Comparison of ENCODE assay signal across 1 cellular context in the genomic region with DNA sequence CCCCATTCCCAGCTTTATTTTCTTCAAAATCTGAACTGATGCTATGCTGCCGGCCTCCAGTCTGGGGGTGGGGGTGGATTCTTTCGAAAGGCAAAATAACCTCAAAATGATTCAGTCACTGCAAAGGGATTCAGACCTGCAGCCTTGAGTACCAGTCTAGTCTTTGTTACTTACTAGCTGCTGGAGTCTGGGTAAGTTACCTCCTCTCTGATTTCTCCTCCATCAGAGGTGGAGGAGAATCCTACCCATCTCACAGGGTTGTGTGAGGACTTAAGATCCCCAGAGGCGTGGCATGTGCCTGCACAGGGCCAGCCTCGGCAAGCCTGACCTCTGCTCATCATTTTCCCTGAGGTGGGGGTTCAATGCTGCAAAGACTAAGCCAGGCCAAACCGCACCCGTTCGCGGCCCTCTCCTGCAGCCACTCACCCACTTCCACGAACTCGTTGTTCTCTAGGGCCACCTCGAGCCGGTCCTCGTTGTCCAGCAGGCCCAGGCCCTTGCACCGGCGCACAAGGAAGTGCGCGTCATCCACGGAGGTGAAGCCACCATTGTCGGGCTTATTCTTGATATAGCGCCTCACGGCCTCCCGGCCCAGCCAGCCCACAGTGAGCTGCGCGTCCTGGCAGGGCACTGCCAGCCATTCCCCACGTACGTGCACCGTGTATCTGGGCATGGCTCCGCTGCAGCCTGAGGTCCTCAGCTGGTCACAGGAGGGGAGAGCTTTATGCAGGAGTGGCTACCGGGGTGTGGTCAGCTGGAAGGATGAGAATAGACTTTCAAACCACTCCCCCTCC.
A peak's percentile ranks its signal among the peaks of the same experiment; 100 is the strongest.
TF ChIP-seq lines count a peak whose summit lies in the region.

No MANE protein-coding gene starts in this region.

TF ChIP-seq in HepG2, 621 proteins besides CTCF, POLR2A, EP300 and RAD21 (continued from another document and continues in another):
- TF ChIP-seq, protein P1, sequence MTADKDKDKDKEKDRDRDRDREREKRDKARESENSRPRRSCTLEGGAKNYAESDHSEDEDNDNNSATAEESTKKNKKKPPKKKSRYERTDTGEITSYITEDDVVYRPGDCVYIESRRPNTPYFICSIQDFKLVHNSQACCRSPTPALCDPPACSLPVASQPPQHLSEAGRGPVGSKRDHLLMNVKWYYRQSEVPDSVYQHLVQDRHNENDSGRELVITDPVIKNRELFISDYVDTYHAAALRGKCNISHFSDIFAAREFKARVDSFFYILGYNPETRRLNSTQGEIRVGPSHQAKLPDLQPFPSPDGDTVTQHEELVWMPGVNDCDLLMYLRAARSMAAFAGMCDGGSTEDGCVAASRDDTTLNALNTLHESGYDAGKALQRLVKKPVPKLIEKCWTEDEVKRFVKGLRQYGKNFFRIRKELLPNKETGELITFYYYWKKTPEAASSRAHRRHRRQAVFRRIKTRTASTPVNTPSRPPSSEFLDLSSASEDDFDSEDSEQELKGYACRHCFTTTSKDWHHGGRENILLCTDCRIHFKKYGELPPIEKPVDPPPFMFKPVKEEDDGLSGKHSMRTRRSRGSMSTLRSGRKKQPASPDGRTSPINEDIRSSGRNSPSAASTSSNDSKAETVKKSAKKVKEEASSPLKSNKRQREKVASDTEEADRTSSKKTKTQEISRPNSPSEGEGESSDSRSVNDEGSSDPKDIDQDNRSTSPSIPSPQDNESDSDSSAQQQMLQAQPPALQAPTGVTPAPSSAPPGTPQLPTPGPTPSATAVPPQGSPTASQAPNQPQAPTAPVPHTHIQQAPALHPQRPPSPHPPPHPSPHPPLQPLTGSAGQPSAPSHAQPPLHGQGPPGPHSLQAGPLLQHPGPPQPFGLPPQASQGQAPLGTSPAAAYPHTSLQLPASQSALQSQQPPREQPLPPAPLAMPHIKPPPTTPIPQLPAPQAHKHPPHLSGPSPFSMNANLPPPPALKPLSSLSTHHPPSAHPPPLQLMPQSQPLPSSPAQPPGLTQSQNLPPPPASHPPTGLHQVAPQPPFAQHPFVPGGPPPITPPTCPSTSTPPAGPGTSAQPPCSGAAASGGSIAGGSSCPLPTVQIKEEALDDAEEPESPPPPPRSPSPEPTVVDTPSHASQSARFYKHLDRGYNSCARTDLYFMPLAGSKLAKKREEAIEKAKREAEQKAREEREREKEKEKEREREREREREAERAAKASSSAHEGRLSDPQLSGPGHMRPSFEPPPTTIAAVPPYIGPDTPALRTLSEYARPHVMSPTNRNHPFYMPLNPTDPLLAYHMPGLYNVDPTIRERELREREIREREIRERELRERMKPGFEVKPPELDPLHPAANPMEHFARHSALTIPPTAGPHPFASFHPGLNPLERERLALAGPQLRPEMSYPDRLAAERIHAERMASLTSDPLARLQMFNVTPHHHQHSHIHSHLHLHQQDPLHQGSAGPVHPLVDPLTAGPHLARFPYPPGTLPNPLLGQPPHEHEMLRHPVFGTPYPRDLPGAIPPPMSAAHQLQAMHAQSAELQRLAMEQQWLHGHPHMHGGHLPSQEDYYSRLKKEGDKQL (CRISPR knock-in tag; IDR thresholded peaks at IDR 0.05; ENCODE audit: low read depth), result no peak
- TF ChIP-seq, protein P2, sequence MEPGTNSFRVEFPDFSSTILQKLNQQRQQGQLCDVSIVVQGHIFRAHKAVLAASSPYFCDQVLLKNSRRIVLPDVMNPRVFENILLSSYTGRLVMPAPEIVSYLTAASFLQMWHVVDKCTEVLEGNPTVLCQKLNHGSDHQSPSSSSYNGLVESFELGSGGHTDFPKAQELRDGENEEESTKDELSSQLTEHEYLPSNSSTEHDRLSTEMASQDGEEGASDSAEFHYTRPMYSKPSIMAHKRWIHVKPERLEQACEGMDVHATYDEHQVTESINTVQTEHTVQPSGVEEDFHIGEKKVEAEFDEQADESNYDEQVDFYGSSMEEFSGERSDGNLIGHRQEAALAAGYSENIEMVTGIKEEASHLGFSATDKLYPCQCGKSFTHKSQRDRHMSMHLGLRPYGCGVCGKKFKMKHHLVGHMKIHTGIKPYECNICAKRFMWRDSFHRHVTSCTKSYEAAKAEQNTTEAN (CRISPR knock-in tag; conservative IDR thresholded peaks at IDR 0.05), result no peak
- TF ChIP-seq, protein P3, sequence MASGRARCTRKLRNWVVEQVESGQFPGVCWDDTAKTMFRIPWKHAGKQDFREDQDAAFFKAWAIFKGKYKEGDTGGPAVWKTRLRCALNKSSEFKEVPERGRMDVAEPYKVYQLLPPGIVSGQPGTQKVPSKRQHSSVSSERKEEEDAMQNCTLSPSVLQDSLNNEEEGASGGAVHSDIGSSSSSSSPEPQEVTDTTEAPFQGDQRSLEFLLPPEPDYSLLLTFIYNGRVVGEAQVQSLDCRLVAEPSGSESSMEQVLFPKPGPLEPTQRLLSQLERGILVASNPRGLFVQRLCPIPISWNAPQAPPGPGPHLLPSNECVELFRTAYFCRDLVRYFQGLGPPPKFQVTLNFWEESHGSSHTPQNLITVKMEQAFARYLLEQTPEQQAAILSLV (CRISPR knock-in tag; IDR thresholded peaks at IDR 0.05; ENCODE audit: borderline replicate concordance), result peak; percentile 58; the same call in 1 of the 2 replicates
- TF ChIP-seq RARA (CRISPR knock-in tag; IDR thresholded peaks at IDR 0.05), result no peak
- no peak; the same call in 1 of the 2 replicates for TF ChIP-seq ARNT2 (CRISPR knock-in tag; IDR thresholded peaks at IDR 0.05; ENCODE audit: low read depth)
- no peak for TF ChIP-seq ZNF432 (CRISPR knock-in tag; IDR thresholded peaks at IDR 0.05; ENCODE audit: borderline replicate concordance)
- no peak for TF ChIP-seq CCDC6 (CRISPR knock-in tag; IDR thresholded peaks at IDR 0.05)
- TF ChIP-seq, protein P4, sequence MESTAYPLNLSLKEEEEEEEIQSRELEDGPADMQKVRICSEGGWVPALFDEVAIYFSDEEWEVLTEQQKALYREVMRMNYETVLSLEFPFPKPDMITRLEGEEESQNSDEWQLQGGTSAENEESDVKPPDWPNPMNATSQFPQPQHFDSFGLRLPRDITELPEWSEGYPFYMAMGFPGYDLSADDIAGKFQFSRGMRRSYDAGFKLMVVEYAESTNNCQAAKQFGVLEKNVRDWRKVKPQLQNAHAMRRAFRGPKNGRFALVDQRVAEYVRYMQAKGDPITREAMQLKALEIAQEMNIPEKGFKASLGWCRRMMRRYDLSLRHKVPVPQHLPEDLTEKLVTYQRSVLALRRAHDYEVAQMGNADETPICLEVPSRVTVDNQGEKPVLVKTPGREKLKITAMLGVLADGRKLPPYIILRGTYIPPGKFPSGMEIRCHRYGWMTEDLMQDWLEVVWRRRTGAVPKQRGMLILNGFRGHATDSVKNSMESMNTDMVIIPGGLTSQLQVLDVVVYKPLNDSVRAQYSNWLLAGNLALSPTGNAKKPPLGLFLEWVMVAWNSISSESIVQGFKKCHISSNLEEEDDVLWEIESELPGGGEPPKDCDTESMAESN (CRISPR knock-in tag; conservative IDR thresholded peaks at IDR 0.05), result 0 out of 2 replicates have a peak, but pooled peaks have one; percentile 0
- TF ChIP-seq SRY (CRISPR knock-in tag; IDR thresholded peaks at IDR 0.05), result peak; percentile 87; the same call in 1 of the 2 replicates
- TF ChIP-seq POGZ (CRISPR knock-in tag; IDR thresholded peaks at IDR 0.05), result peak; percentile 24; the same call in 1 of the 2 replicates
- TF ChIP-seq, protein P5, sequence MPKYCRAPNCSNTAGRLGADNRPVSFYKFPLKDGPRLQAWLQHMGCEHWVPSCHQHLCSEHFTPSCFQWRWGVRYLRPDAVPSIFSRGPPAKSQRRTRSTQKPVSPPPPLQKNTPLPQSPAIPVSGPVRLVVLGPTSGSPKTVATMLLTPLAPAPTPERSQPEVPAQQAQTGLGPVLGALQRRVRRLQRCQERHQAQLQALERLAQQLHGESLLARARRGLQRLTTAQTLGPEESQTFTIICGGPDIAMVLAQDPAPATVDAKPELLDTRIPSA (CRISPR knock-in tag; IDR thresholded peaks at IDR 0.05; ENCODE audit: borderline replicate concordance), result no peak
- no peak for TF ChIP-seq ZNF7 (CRISPR knock-in tag; IDR thresholded peaks at IDR 0.05)
- no peak for TF ChIP-seq ZBTB1 (CRISPR knock-in tag; IDR thresholded peaks at IDR 0.05; ENCODE audit: borderline replicate concordance)
- TF ChIP-seq KDM5B (CRISPR knock-in tag; IDR thresholded peaks at IDR 0.05; ENCODE audit: borderline replicate concordance), result peak; percentile 89
- TF ChIP-seq RFXAP (CRISPR knock-in tag; IDR thresholded peaks at IDR 0.05; ENCODE audit: borderline replicate concordance), result no peak
- TF ChIP-seq, protein P6, sequence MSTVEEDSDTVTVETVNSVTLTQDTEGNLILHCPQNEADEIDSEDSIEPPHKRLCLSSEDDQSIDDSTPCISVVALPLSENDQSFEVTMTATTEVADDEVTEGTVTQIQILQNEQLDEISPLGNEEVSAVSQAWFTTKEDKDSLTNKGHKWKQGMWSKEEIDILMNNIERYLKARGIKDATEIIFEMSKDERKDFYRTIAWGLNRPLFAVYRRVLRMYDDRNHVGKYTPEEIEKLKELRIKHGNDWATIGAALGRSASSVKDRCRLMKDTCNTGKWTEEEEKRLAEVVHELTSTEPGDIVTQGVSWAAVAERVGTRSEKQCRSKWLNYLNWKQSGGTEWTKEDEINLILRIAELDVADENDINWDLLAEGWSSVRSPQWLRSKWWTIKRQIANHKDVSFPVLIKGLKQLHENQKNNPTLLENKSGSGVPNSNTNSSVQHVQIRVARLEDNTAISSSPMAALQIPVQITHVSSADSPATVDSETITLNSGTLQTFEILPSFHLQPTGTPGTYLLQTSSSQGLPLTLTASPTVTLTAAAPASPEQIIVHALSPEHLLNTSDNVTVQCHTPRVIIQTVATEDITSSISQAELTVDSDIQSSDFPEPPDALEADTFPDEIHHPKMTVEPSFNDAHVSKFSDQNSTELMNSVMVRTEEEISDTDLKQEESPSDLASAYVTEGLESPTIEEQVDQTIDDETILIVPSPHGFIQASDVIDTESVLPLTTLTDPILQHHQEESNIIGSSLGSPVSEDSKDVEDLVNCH (CRISPR knock-in tag; IDR thresholded peaks at IDR 0.05), result no peak
- TF ChIP-seq, protein P7, sequence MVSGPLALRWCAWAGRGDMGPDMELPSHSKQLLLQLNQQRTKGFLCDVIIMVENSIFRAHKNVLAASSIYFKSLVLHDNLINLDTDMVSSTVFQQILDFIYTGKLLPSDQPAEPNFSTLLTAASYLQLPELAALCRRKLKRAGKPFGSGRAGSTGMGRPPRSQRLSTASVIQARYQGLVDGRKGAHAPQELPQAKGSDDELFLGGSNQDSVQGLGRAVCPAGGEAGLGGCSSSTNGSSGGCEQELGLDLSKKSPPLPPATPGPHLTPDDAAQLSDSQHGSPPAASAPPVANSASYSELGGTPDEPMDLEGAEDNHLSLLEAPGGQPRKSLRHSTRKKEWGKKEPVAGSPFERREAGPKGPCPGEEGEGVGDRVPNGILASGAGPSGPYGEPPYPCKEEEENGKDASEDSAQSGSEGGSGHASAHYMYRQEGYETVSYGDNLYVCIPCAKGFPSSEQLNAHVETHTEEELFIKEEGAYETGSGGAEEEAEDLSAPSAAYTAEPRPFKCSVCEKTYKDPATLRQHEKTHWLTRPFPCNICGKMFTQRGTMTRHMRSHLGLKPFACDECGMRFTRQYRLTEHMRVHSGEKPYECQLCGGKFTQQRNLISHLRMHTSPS (CRISPR knock-in tag; IDR thresholded peaks at IDR 0.05; ENCODE audit: low read depth), result no peak; the same call in 1 of the 2 replicates
- TF ChIP-seq NFKB2 (CRISPR knock-in tag; IDR thresholded peaks at IDR 0.05; ENCODE audit: borderline replicate concordance), result peak; percentile 39; the same call in 1 of the 2 replicates
- TF ChIP-seq WIZ (CRISPR knock-in tag; IDR thresholded peaks at IDR 0.05), result 0 out of 2 replicates have a peak, but pooled peaks have one; percentile 6
- TF ChIP-seq, protein P8, sequence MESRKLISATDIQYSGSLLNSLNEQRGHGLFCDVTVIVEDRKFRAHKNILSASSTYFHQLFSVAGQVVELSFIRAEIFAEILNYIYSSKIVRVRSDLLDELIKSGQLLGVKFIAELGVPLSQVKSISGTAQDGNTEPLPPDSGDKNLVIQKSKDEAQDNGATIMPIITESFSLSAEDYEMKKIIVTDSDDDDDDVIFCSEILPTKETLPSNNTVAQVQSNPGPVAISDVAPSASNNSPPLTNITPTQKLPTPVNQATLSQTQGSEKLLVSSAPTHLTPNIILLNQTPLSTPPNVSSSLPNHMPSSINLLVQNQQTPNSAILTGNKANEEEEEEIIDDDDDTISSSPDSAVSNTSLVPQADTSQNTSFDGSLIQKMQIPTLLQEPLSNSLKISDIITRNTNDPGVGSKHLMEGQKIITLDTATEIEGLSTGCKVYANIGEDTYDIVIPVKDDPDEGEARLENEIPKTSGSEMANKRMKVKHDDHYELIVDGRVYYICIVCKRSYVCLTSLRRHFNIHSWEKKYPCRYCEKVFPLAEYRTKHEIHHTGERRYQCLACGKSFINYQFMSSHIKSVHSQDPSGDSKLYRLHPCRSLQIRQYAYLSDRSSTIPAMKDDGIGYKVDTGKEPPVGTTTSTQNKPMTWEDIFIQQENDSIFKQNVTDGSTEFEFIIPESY (CRISPR knock-in tag; IDR thresholded peaks at IDR 0.05), result peak; percentile 30; the same call in 1 of the 2 replicates
- no peak for TF ChIP-seq ERF (CRISPR knock-in tag; IDR thresholded peaks at IDR 0.05)
- TF ChIP-seq RFX3 (CRISPR knock-in tag; IDR thresholded peaks at IDR 0.05), result no peak
- TF ChIP-seq, protein P9, sequence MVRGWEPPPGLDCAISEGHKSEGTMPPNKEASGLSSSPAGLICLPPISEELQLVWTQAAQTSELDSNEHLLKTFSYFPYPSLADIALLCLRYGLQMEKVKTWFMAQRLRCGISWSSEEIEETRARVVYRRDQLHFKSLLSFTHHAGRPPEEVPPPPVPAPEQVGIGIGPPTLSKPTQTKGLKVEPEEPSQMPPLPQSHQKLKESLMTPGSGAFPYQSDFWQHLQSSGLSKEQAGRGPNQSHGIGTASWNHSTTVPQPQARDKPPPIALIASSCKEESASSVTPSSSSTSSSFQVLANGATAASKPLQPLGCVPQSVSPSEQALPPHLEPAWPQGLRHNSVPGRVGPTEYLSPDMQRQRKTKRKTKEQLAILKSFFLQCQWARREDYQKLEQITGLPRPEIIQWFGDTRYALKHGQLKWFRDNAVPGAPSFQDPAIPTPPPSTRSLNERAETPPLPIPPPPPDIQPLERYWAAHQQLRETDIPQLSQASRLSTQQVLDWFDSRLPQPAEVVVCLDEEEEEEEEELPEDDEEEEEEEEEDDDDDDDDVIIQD (CRISPR knock-in tag; IDR thresholded peaks at IDR 0.05; ENCODE audit: low read depth), result no peak
- TF ChIP-seq SPEN (CRISPR knock-in tag; IDR thresholded peaks at IDR 0.05; ENCODE audit: low read depth), result 0 out of 2 replicates have a peak, but pooled peaks have one; percentile 7
- no peak for TF ChIP-seq FOXJ3 (CRISPR knock-in tag; IDR thresholded peaks at IDR 0.05; ENCODE audit: borderline replicate concordance)
- no peak for TF ChIP-seq ZNF552 (CRISPR knock-in tag; IDR thresholded peaks at IDR 0.05; ENCODE audit: borderline replicate concordance)
- no peak for TF ChIP-seq SMARCE1 (IDR thresholded peaks at IDR 0.05; ENCODE audit: borderline replicate concordance)
- TF ChIP-seq NFATC3 (CRISPR knock-in tag; IDR thresholded peaks at IDR 0.05), result no peak
- TF ChIP-seq, protein P10, sequence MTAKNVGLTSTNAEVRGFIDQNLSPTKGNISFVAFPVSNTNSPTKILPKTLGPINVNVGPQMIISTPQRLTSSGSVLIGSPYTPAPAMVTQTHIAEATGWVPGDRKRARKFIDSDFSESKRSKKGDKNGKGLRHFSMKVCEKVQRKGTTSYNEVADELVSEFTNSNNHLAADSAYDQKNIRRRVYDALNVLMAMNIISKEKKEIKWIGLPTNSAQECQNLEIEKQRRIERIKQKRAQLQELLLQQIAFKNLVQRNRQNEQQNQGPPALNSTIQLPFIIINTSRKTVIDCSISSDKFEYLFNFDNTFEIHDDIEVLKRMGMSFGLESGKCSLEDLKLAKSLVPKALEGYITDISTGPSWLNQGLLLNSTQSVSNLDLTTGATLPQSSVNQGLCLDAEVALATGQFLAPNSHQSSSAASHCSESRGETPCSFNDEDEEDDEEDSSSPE (CRISPR knock-in tag; IDR thresholded peaks at IDR 0.05), result no peak
- TF ChIP-seq ZSCAN29 (CRISPR knock-in tag; conservative IDR thresholded peaks at IDR 0.05), result peak; percentile 2; the same call in 1 of the 2 replicates
- no peak for TF ChIP-seq ZNF143 (CRISPR knock-in tag; IDR thresholded peaks at IDR 0.05)
- no peak for TF ChIP-seq ZNF430 (CRISPR knock-in tag; IDR thresholded peaks at IDR 0.05)
